In the genomic region with DNA sequence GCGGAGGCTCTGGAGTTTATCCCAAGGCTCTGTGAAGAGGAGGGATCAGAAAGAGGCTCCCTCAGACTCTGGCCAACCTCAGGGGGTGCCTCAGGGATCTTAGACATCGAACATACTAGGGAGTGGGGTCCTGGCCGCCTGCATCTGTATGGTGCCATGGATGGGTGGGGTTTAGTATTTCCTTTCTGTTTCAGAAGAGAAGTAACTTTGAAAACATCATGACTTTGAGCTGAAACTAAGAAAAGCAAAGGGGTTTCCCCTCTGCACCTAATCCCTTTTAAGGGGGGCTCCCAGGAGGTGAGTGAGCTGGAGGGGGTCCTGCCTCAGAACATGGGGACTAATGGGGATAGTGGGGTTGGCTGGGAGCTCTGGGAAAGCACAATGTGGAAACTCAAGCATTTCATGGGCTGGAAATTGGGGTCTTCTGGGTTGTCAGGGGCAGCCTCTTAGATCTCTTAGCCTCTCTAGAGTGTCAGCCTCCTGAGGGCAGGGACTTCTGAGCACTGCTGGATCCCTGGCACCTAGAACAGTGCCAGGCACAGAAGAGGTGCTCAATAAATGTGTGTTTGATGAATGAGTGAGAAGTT, we compare ENCODE assay signal across 1 cellular context.
TF ChIP-seq lines count a peak whose summit lies in the region.

No MANE protein-coding gene starts in this region.

TF ChIP-seq in HepG2, 621 proteins besides CTCF, POLR2A, EP300 and RAD21:
- no peak for TF ChIP-seq ZNF160 (CRISPR knock-in tag; IDR thresholded peaks at IDR 0.05)
- TF ChIP-seq SOX6 (IDR thresholded peaks at IDR 0.05) = no peak
- no peak for TF ChIP-seq SOX6 (CRISPR knock-in tag; IDR thresholded peaks at IDR 0.05)
- TF ChIP-seq, protein P1, sequence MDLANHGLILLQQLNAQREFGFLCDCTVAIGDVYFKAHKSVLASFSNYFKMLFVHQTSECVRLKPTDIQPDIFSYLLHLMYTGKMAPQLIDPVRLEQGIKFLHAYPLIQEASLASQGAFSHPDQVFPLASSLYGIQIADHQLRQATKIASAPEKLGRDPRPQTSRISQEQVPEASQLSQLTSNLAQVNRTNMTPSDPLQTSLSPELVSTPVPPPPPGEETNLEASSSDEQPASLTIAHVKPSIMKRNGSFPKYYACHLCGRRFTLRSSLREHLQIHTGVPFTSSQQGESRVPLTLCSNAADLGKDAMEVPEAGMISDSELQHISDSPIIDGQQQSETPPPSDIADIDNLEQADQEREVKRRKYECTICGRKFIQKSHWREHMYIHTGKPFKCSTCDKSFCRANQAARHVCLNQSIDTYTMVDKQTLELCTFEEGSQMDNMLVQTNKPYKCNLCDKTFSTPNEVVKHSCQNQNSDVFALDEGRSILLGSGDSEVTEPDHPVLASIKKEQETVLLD (CRISPR knock-in tag; IDR thresholded peaks at IDR 0.05; ENCODE audit: low read depth) = no peak
- TF ChIP-seq RXRB (CRISPR knock-in tag; IDR thresholded peaks at IDR 0.05; ENCODE audit: borderline replicate concordance) = no peak
- TF ChIP-seq ZNF432 (CRISPR knock-in tag; IDR thresholded peaks at IDR 0.05; ENCODE audit: borderline replicate concordance) = no peak
- TF ChIP-seq ZBTB38 (CRISPR knock-in tag; IDR thresholded peaks at IDR 0.05) = no peak
- no peak for TF ChIP-seq ZKSCAN5 (CRISPR knock-in tag; IDR thresholded peaks at IDR 0.05)
- no peak for TF ChIP-seq NFYB (CRISPR knock-in tag; IDR thresholded peaks at IDR 0.05)
- TF ChIP-seq ZNF382 (CRISPR knock-in tag; IDR thresholded peaks at IDR 0.05; ENCODE audit: borderline replicate concordance) = no peak
- no peak for TF ChIP-seq NONO (IDR thresholded peaks at IDR 0.05)
- TF ChIP-seq NONO (CRISPR knock-in tag; conservative IDR thresholded peaks at IDR 0.05) = no peak
